Comparison of ENCODE assay signal across 22 cellular contexts in the genomic region with DNA sequence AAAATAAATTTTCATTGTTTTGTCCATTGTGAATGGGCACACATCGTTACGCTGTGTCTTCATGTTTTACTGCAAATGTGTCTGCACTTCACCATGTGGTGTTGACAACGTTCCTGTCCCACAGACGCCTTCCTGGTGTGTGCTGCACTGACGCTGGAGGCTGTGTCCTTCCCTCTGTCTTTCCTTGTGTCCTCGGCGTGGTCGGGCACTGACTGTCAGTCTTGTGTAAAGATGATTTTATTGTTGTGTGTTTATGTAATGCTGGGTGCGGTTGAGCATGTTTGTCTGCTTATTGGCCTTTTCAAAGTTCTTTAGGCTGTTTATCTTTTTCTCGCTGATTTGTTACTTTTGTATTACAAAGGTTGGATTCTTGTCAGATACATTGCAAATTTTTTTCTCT. TPM values are rescaled to one million over a fixed set of nuclear protein-coding genes. Genes with fewer than 3 reads are reported as not detected.
A peak's percentile ranks its signal among the peaks of the same experiment; 100 is the strongest.
DNase-seq lines count a peak whose midpoint lies in the region; ATAC-seq, FAIRE-seq and TF ChIP-seq lines count a peak whose summit lies in the region.
"Had no signal": no experiment of that assay in that cellular context is flagged by ENCODE, and none has a peak within 500 bp of the region (broad histone marks: within the 10 kb centered on the region; RNA-seq: fewer than 3 reads in every experiment).

No MANE protein-coding gene starts in this region.

- no peak for TF ChIP-seq CTCF in activated CD8-positive, alpha-beta T cell treated with anti-CD3 and anti-CD28 coated beads for 36 hours (IDR thresholded peaks at IDR 0.05)
- TF ChIP-seq CTCF in CD8-positive, alpha-beta T cell (IDR thresholded peaks at IDR 0.05), result no peak
- no peak for TF ChIP-seq CTCF in WTC11 (IDR thresholded peaks at IDR 0.05)

- no peak for TF ChIP-seq POLR2A in H54 (IDR thresholded peaks at IDR 0.05; ENCODE audit: low read depth, low read length)

- no peaks in the 10 kb centered on the region for H3K27me3 Mint-ChIP-seq in activated CD8-positive, alpha-beta T cell treated with anti-CD3 and anti-CD28 coated beads for 36 hours
- H3K27me3 Mint-ChIP-seq in activated CD8-positive, alpha-beta T cell treated with anti-CD3 and anti-CD28 coated beads, Interleukin-2, amount 10 ng/mL, durations not matched to agents 7 days and 5 days (ENCODE audit: low read depth), result no peaks in the 10 kb centered on the region
- H3K27me3 Mint-ChIP-seq in CD8-positive, alpha-beta T cell (ENCODE audit: low read depth), result no peaks in the 10 kb centered on the region
- H3K27me3 Mint-ChIP-seq in WTC11 (ENCODE audit: low read depth), result no peaks in the 10 kb centered on the region
- H3K27me3 Mint-ChIP-seq: CD4-positive, alpha-beta T cell had no signal

- ATAC-seq in activated CD8-positive, alpha-beta T cell treated with anti-CD3 and anti-CD28 coated beads for 36 hours, result no peak
- ATAC-seq in activated CD8-positive, alpha-beta T cell treated with anti-CD3 and anti-CD28 coated beads, Interleukin-2, amount 10 ng/mL, durations not matched to agents 7 days and 5 days, result no peak
- ATAC-seq in CD8-positive, alpha-beta T cell, result no peak
- no peak for ATAC-seq in WTC11
- ATAC-seq in left colon, result peak; percentile 82
- ATAC-seq: GM12878 had no signal

- H3K9me3 ChIP-seq in CD8-positive, alpha-beta T cell (ENCODE audit: low read length), result no peaks in the 10 kb centered on the region

- DNase-seq in activated CD8-positive, alpha-beta T cell treated with anti-CD3 and anti-CD28 coated beads for 36 hours, result no peak
- no peak for DNase-seq in activated CD8-positive, alpha-beta T cell treated with anti-CD3 and anti-CD28 coated beads, Interleukin-2, amount 10 ng/mL, durations not matched to agents 7 days and 5 days
- no peak for DNase-seq in CD8-positive, alpha-beta T cell
- DNase-seq in WTC11 (ENCODE audit: low spot score), result no peak
- DNase-seq in left colon, result no peak
- no peak for DNase-seq in AG20443 (ENCODE audit: low spot score)
- DNase-seq in H54 (ENCODE audit: insufficient read length, low spot score), result no peak
- no peak for DNase-seq in GF-D8 (lab: John Stamatoyannopoulos, UW)
- DNase-seq: Calu3; CD4-positive, alpha-beta T cell; HFFc6; NCI-H1417; NCI-H2029; NCI-H345; NCI-H524 treated with DMSO at 0.1 percent for 48 hours; SHP77 treated with DMSO at 0.1 percent for 48 hours had no signal

- no peaks in the 10 kb centered on the region for H3K9me3 Mint-ChIP-seq in activated CD8-positive, alpha-beta T cell treated with anti-CD3 and anti-CD28 coated beads for 36 hours
- peaks cover under 1% of the 10 kb centered on the region for H3K9me3 Mint-ChIP-seq in activated CD8-positive, alpha-beta T cell treated with anti-CD3 and anti-CD28 coated beads, Interleukin-2, amount 10 ng/mL, durations not matched to agents 7 days and 5 days (ENCODE audit: insufficient read depth)
- peaks cover 2% of the 10 kb centered on the region for H3K9me3 Mint-ChIP-seq in CD8-positive, alpha-beta T cell
- H3K9me3 Mint-ChIP-seq in WTC11, result no peaks in the 10 kb centered on the region
- H3K9me3 Mint-ChIP-seq: HFFc6 had no signal

- no peak overlapping the region for H3K4me3 Mint-ChIP-seq in activated CD8-positive, alpha-beta T cell treated with anti-CD3 and anti-CD28 coated beads for 36 hours
- H3K4me3 Mint-ChIP-seq in activated CD8-positive, alpha-beta T cell treated with anti-CD3 and anti-CD28 coated beads, Interleukin-2, amount 10 ng/mL, durations not matched to agents 7 days and 5 days, result no peak overlapping the region
- H3K4me3 Mint-ChIP-seq in CD8-positive, alpha-beta T cell, result no peak overlapping the region
- H3K4me3 Mint-ChIP-seq in WTC11, result no peak overlapping the region
- H3K4me3 Mint-ChIP-seq: CD4-positive, alpha-beta T cell; HFFc6 had no signal

- H3K27ac ChIP-seq in CD8-positive, alpha-beta T cell (ENCODE audit: low read depth, low read length), result no peak overlapping the region
- H3K27ac ChIP-seq: KMS-11 had no signal

- peaks cover 18% of the 10 kb centered on the region for H3K4me1 Mint-ChIP-seq in activated CD8-positive, alpha-beta T cell treated with anti-CD3 and anti-CD28 coated beads for 36 hours (ENCODE audit: low read depth)
- H3K4me1 Mint-ChIP-seq in activated CD8-positive, alpha-beta T cell treated with anti-CD3 and anti-CD28 coated beads, Interleukin-2, amount 10 ng/mL, durations not matched to agents 7 days and 5 days (ENCODE audit: low read depth), result no peaks in the 10 kb centered on the region
- H3K4me1 Mint-ChIP-seq in CD8-positive, alpha-beta T cell (ENCODE audit: low read depth), result peaks cover 2% of the 10 kb centered on the region
- H3K4me1 Mint-ChIP-seq in WTC11, result no peaks in the 10 kb centered on the region

- H3K36me3 Mint-ChIP-seq in activated CD8-positive, alpha-beta T cell treated with anti-CD3 and anti-CD28 coated beads for 36 hours (ENCODE audit: low read depth), result peaks cover 76% of the 10 kb centered on the region
- H3K36me3 Mint-ChIP-seq in activated CD8-positive, alpha-beta T cell treated with anti-CD3 and anti-CD28 coated beads, Interleukin-2, amount 10 ng/mL, durations not matched to agents 7 days and 5 days (ENCODE audit: low read depth), result peaks cover 80% of the 10 kb centered on the region
- peaks cover 91% of the 10 kb centered on the region for H3K36me3 Mint-ChIP-seq in CD8-positive, alpha-beta T cell
- peaks cover 88% of the 10 kb centered on the region for H3K36me3 Mint-ChIP-seq in WTC11

- FAIRE-seq in H54 (lab: Jason Lieb, UNC), result no peak
- FAIRE-seq: A204.1, GM12878 had no signal

- CTCF ChIA-PET in activated CD8-positive, alpha-beta T cell treated with anti-CD3 and anti-CD28 coated beads for 36 hours (lab: Charles Lee), result no interaction called here
- CTCF ChIA-PET in activated CD8-positive, alpha-beta T cell treated with anti-CD3 and anti-CD28 coated beads, Interleukin-2, amount 10 ng/mL, durations not matched to agents 7 days and 5 days (lab: Charles Lee), result no interaction called here
- CTCF ChIA-PET in CD8-positive, alpha-beta T cell (lab: Charles Lee), result interaction anchor here (1.3 kb wide), 1 partner anchor 20 kb away, joined by 3 read pairs; no protein-coding TSS in a partner anchor
- CTCF ChIA-PET in WTC11 (lab: Charles Lee), result no interaction called here

- H3K4me3 ChIP-seq in CD8-positive, alpha-beta T cell (ENCODE audit: low read depth, low read length), result no peak overlapping the region
- H3K4me3 ChIP-seq: GM12878 had no signal

- POLR2A ChIA-PET in activated CD8-positive, alpha-beta T cell treated with anti-CD3 and anti-CD28 coated beads for 36 hours (lab: Charles Lee), result interaction anchor here (1.5 to 2.6 kb wide), 2 partner anchors 9 to 29 kb away, joined by 3 to 10 read pairs; no protein-coding TSS in a partner anchor
- POLR2A ChIA-PET in activated CD8-positive, alpha-beta T cell treated with anti-CD3 and anti-CD28 coated beads, Interleukin-2, amount 10 ng/mL, durations not matched to agents 7 days and 5 days (lab: Charles Lee), result no interaction called here
- POLR2A ChIA-PET in CD8-positive, alpha-beta T cell (lab: Charles Lee), result interaction anchor here (0.6 kb wide), 1 partner anchor 24 kb away, joined by 3 read pairs; no protein-coding TSS in a partner anchor
- POLR2A ChIA-PET in WTC11 (lab: Charles Lee), result no interaction called here

- no peaks in the 10 kb centered on the region for H3K4me1 ChIP-seq in CD8-positive, alpha-beta T cell (ENCODE audit: insufficient read depth, low read length)

- peak overlapping the region; percentile 39 for H3K27ac Mint-ChIP-seq in activated CD8-positive, alpha-beta T cell treated with anti-CD3 and anti-CD28 coated beads for 36 hours
- no peak overlapping the region for H3K27ac Mint-ChIP-seq in activated CD8-positive, alpha-beta T cell treated with anti-CD3 and anti-CD28 coated beads, Interleukin-2, amount 10 ng/mL, durations not matched to agents 7 days and 5 days
- peak overlapping the region; percentile 15 for H3K27ac Mint-ChIP-seq in CD8-positive, alpha-beta T cell
- H3K27ac Mint-ChIP-seq in WTC11, result peak overlapping the region; percentile 38; the same call in 1 of the 2 replicates
- H3K27ac Mint-ChIP-seq: CD4-positive, alpha-beta T cell; HFFc6 had no signal

- no peaks in the 10 kb centered on the region for H3K27me3 ChIP-seq in CD8-positive, alpha-beta T cell (ENCODE audit: insufficient read depth, low read length)

- intact Hi-C loops in activated CD8-positive, alpha-beta T cell treated with anti-CD3 and anti-CD28 coated beads for 36 hours (cut with micrococcal nuclease), result no loop called here
- intact Hi-C loops in CD8-positive, alpha-beta T cell (cut with DNase I, micrococcal nuclease), result no loop called here
- intact Hi-C loops in left colon (cut with DNase I, micrococcal nuclease), result no loop called here

- peaks cover 74% of the 10 kb centered on the region for H3K36me3 ChIP-seq in CD8-positive, alpha-beta T cell (ENCODE audit: insufficient read depth, low read length)

TF ChIP-seq in WTC11, 78 proteins besides CTCF, POLR2A, EP300 and RAD21 (continues in another document):
- TF ChIP-seq, protein P1, sequence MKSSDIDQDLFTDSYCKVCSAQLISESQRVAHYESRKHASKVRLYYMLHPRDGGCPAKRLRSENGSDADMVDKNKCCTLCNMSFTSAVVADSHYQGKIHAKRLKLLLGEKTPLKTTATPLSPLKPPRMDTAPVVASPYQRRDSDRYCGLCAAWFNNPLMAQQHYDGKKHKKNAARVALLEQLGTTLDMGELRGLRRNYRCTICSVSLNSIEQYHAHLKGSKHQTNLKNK (CRISPR knock-in tag; IDR thresholded peaks at IDR 0.05), result no peak

RNA-seq across cellular contexts. Expression of a gene that starts 18.1 kb away (rescaled TPM):
- not detected for total RNA-seq in activated CD8-positive, alpha-beta T cell treated with anti-CD3 and anti-CD28 coated beads for 36 hours
- total RNA-seq in activated CD8-positive, alpha-beta T cell treated with anti-CD3 and anti-CD28 coated beads, Interleukin-2, amount 10 ng/mL, durations not matched to agents 7 days and 5 days, result not detected
- total RNA-seq in CD8-positive, alpha-beta T cell, result not detected
- not detected in 3 replicates for total RNA-seq in WTC11 (2021)
- total RNA-seq in left colon, result not detected
- total RNA-seq: Calu3; CD4-positive, alpha-beta T cell; GM12878; H4; HFFc6; M059J; RPMI7951 had no signal

RNA-seq across cellular contexts. Expression of a gene that starts 19.3 kb away (rescaled TPM):
- total RNA-seq in activated CD8-positive, alpha-beta T cell treated with anti-CD3 and anti-CD28 coated beads for 36 hours, result 100 to 1,000 TPM; 119 to 128 TPM
- 10 to 100 TPM; 66.0 to 67.1 TPM for total RNA-seq in activated CD8-positive, alpha-beta T cell treated with anti-CD3 and anti-CD28 coated beads, Interleukin-2, amount 10 ng/mL, durations not matched to agents 7 days and 5 days
- total RNA-seq in CD8-positive, alpha-beta T cell, result 10 to 100 TPM; 78.2 to 84.2 TPM
- total RNA-seq in WTC11 (2021) (79.5 to 97.4 TPM (median 81.6 TPM) in 3 replicates), left colon (10 to 100 TPM; 22.7 to 35.6 TPM)

RNA-seq across cellular contexts. Expression of a gene that starts 41.3 kb away (rescaled TPM):
- 10 to 100 TPM; 67.7 to 69.5 TPM for total RNA-seq in activated CD8-positive, alpha-beta T cell treated with anti-CD3 and anti-CD28 coated beads for 36 hours
- total RNA-seq in activated CD8-positive, alpha-beta T cell treated with anti-CD3 and anti-CD28 coated beads, Interleukin-2, amount 10 ng/mL, durations not matched to agents 7 days and 5 days, result 10 to 100 TPM; 64.7 to 65.3 TPM
- 100 to 1,000 TPM; 307 to 317 TPM for total RNA-seq in CD8-positive, alpha-beta T cell
- total RNA-seq in WTC11 (2021) (41.7 to 47.2 TPM (median 44.7 TPM) in 3 replicates), left colon (100 to 1,000 TPM in 1 of 2 donors, 10 to 100 TPM in 1; 65.2 to 132 TPM)

RNA-seq across cellular contexts. Expression of a gene that starts 48.6 kb away (rescaled TPM):
- total RNA-seq in activated CD8-positive, alpha-beta T cell treated with anti-CD3 and anti-CD28 coated beads for 36 hours, result 10 to 100 TPM; 17.2 to 17.9 TPM
- total RNA-seq in activated CD8-positive, alpha-beta T cell treated with anti-CD3 and anti-CD28 coated beads, Interleukin-2, amount 10 ng/mL, durations not matched to agents 7 days and 5 days, result 10 to 100 TPM; 24.9 to 27.0 TPM
- total RNA-seq in CD8-positive, alpha-beta T cell, result 10 to 100 TPM; 22.6 to 23.7 TPM
- total RNA-seq in WTC11 (2021) (10.4 to 13.6 TPM (median 11.8 TPM) in 3 replicates), left colon (10 to 100 TPM; 16.9 to 20.0 TPM)

Comparison
In these comparisons a context has a peak if more than half of its experiments do, and no peak if none do; other contexts are left out.
1. POLR2A ChIA-PET loops: an anchor here in activated CD8-positive, alpha-beta T cell treated with anti-CD3 and anti-CD28 coated beads for 36 hours (1.5 to 2.6 kb wide) and CD8-positive, alpha-beta T cell (0.6 kb wide); none called in activated CD8-positive, alpha-beta T cell treated with anti-CD3 and anti-CD28 coated beads, Interleukin-2, amount 10 ng/mL, durations not matched to agents 7 days and 5 days and WTC11.